ENCODE assay signal across 20 cellular contexts in genomic region chr2:120982598-120982997, GRCh38.
"Had no signal": no experiment of that assay in that cellular context is flagged by ENCODE, and none has a peak within 500 bp of the region (broad histone marks: within the 10 kb centered on the region; RNA-seq: fewer than 3 reads in every experiment).

No MANE protein-coding gene starts in this region.

- H3K4me3 Mint-ChIP-seq: activated naive CD4-positive, alpha-beta T cell treated with anti-CD3 and anti-CD28 coated beads, Interleukin-2, amount 50 U/mL, for 24 hours; natural killer cell treated with Interleukin-12 subunit alpha and Interleukin-12 subunit beta and Interleukin-15 and Interleukin-18, amount 100 ng/mL, for 72 hours; stimulated activated memory B cell treated with anti-CD40 and anti-IgM and Interleukin-4, amounts not matched to agents 10 μg/mL and 1 μg/mL and 100 μg/mL, for 72 hours had no signal

- H3K9me3 Mint-ChIP-seq: activated naive CD4-positive, alpha-beta T cell treated with anti-CD3 and anti-CD28 coated beads, Interleukin-2, amount 50 U/mL, for 24 hours; natural killer cell treated with Interleukin-12 subunit alpha and Interleukin-12 subunit beta and Interleukin-15 and Interleukin-18, amount 100 ng/mL, for 72 hours had no signal

- DNase-seq: activated CD4-positive, alpha-beta T cell treated with anti-CD3 and anti-CD28 coated beads, Interleukin-2, amount 50 U/mL, for 1 hour; activated gamma-delta T cell treated with Interleukin-2 at 50 U/mL for 16 hours; activated T-cell treated with anti-CD3 and anti-CD28 coated beads, Interleukin-2, amount 50 U/mL, for 1 hour; body of pancreas; dermis blood vessel endothelial cell; effector CD8-positive, alpha-beta T cell; foreskin melanocyte; kidney; stimulated activated CD4-positive, alpha-beta T cell treated with anti-CD3 and anti-CD28 coated beads, Interleukin-2, amount 100 ng/mL, for 24 hours; stomach; uterus had no signal

- H3K4me1 Mint-ChIP-seq: activated naive CD4-positive, alpha-beta T cell treated with anti-CD3 and anti-CD28 coated beads, Interleukin-2, amount 50 U/mL, for 24 hours; stimulated activated memory B cell treated with anti-CD40 and anti-IgM and Interleukin-4, amounts not matched to agents 10 μg/mL and 1 μg/mL and 100 μg/mL, for 72 hours had no signal

- H3K27ac Mint-ChIP-seq: activated naive CD4-positive, alpha-beta T cell treated with anti-CD3 and anti-CD28 coated beads, Interleukin-2, amount 50 U/mL, for 24 hours; natural killer cell treated with Interleukin-12 subunit alpha and Interleukin-12 subunit beta and Interleukin-15 and Interleukin-18, amount 100 ng/mL, for 72 hours; stimulated activated memory B cell treated with anti-CD40 and anti-IgM and Interleukin-4, amounts not matched to agents 10 μg/mL and 1 μg/mL and 100 μg/mL, for 72 hours had no signal

- H3K9me3 ChIP-seq: body of pancreas, neutrophil, right lobe of liver, stomach, suprapubic skin, tibial nerve, uterus had no signal

- H3K4me1 ChIP-seq: parathyroid adenoma, right lobe of liver, suprapubic skin, tibial nerve, uterus had no signal

- H3K27me3 Mint-ChIP-seq: activated naive CD4-positive, alpha-beta T cell treated with anti-CD3 and anti-CD28 coated beads, Interleukin-2, amount 50 U/mL, for 24 hours had no signal

- H3K36me3 Mint-ChIP-seq: activated naive CD4-positive, alpha-beta T cell treated with anti-CD3 and anti-CD28 coated beads, Interleukin-2, amount 50 U/mL, for 24 hours; natural killer cell treated with Interleukin-12 subunit alpha and Interleukin-12 subunit beta and Interleukin-15 and Interleukin-18, amount 100 ng/mL, for 72 hours; stimulated activated memory B cell treated with anti-CD40 and anti-IgM and Interleukin-4, amounts not matched to agents 10 μg/mL and 1 μg/mL and 100 μg/mL, for 72 hours had no signal

- H3K36me3 ChIP-seq: neutrophil, right lobe of liver, uterus had no signal

- H3K27ac ChIP-seq: body of pancreas, neutrophil, parathyroid adenoma, right lobe of liver, stomach, suprapubic skin, tibial nerve, uterus had no signal

- H3K4me3 ChIP-seq: body of pancreas, right lobe of liver, skin epidermis, stomach, suprapubic skin, tibial nerve, uterus had no signal

- H3K27me3 ChIP-seq: body of pancreas, neutrophil, right lobe of liver, stomach, suprapubic skin, tibial nerve, uterus had no signal
